21 cellular contexts compared by ENCODE assay signal in the genomic region with DNA sequence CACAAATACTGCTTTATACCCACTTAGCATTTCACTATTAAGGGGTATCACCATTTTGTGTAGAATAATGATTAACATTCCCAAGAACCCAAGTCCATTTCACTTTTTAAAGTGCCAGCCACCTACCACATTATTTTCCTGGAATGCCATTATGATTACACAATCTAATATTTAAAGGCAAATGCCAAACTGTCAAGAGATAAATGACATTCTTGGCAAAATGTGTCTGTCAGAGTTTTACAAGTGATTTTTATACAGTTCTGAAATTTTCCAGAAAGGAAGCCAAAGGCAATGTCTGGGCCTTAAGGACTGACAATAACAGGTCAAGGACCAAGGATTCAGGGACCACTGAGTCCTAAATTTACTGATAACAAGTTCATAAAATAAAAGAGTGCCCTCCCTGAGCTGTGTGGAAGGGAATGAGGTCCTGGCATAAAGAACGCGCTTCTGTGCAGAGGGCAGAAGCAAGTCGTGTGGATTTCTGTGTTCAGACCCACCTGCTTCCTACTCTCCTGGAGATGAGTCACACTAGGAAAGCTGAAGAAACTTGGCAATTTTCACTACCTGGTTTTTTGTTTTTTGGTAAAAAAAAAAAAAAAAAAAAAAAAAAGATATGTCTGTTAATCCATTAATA.
DNase-seq lines count a peak whose midpoint lies in the region; FAIRE-seq and TF ChIP-seq lines count a peak whose summit lies in the region.
"Had no signal": no experiment of that assay in that cellular context is flagged by ENCODE, and none has a peak within 500 bp of the region (broad histone marks: within the 10 kb centered on the region; RNA-seq: fewer than 3 reads in every experiment).

No MANE protein-coding gene starts in this region.

- H3K9me3 Mint-ChIP-seq in activated T-helper 2 cell treated with anti-CD3 and anti-CD28 coated beads, Interferon-gamma antibody, Interleukin-2, Interleukin-4, amounts not matched to agents 10 μg/mL and 5 μg/mL and 100 μg/mL, durations not matched to agents 14 hours and 24 hours and 36 hours: no peaks in the 10 kb centered on the region
- H3K9me3 Mint-ChIP-seq: activated CD4-positive, alpha-beta T cell treated with anti-CD3 and anti-CD28 coated beads, Interleukin-2, amount 10 ng/mL, durations not matched to agents 7 days and 5 days; immature natural killer cell; natural killer cell treated with Interleukin-12 subunit alpha and Interleukin-12 subunit beta and Interleukin-15 and Interleukin-18, amount 100 ng/mL, for 72 hours; stimulated activated memory B cell treated with anti-CD40 and anti-IgM and Interleukin-4, amounts not matched to agents 10 μg/mL and 1 μg/mL and 100 μg/mL, for 72 hours had no signal

- dilution Hi-C loops in endothelial cell of umbilical vein (cut with MboI; ENCODE audit: extremely low pct_ligation_motif_present, low sequenced_read_pairs): no loop called here

- no peak for TF ChIP-seq CTCF in endothelial cell of umbilical vein (IDR thresholded peaks at IDR 0.05; ENCODE audit: extremely low read depth in 1 of 2, insufficient read depth in 1 of 2, low read depth in 1 of 2, low read length in 2 of 2)
- TF ChIP-seq CTCF in thyroid gland (IDR thresholded peaks at IDR 0.05): no peak

- peak overlapping the region; percentile 34 for H2BK120ac ChIP-seq in mesenchymal stem cell (ENCODE audit: low read depth, low read length)

- no peak overlapping the region for H3K4me3 Mint-ChIP-seq in activated T-helper 2 cell treated with anti-CD3 and anti-CD28 coated beads, Interferon-gamma antibody, Interleukin-2, Interleukin-4, amounts not matched to agents 10 μg/mL and 5 μg/mL and 100 μg/mL, durations not matched to agents 14 hours and 24 hours and 36 hours (ENCODE audit: low read depth)
- H3K4me3 Mint-ChIP-seq: activated CD4-positive, alpha-beta T cell treated with anti-CD3 and anti-CD28 coated beads, Interleukin-2, amount 10 ng/mL, durations not matched to agents 7 days and 5 days; B cell; immature natural killer cell; natural killer cell treated with Interleukin-12 subunit alpha and Interleukin-12 subunit beta and Interleukin-15 and Interleukin-18, amount 100 ng/mL, for 72 hours; stimulated activated memory B cell treated with anti-CD40 and anti-IgM and Interleukin-4, amounts not matched to agents 10 μg/mL and 1 μg/mL and 100 μg/mL, for 72 hours had no signal

- no peaks in the 10 kb centered on the region for H3K4me1 Mint-ChIP-seq in activated T-helper 2 cell treated with anti-CD3 and anti-CD28 coated beads, Interferon-gamma antibody, Interleukin-2, Interleukin-4, amounts not matched to agents 10 μg/mL and 5 μg/mL and 100 μg/mL, durations not matched to agents 14 hours and 24 hours and 36 hours (ENCODE audit: low read depth)
- H3K4me1 Mint-ChIP-seq: activated CD4-positive, alpha-beta T cell treated with anti-CD3 and anti-CD28 coated beads, Interleukin-2, amount 10 ng/mL, durations not matched to agents 7 days and 5 days; stimulated activated memory B cell treated with anti-CD40 and anti-IgM and Interleukin-4, amounts not matched to agents 10 μg/mL and 1 μg/mL and 100 μg/mL, for 72 hours had no signal

- H3K18ac ChIP-seq in mesenchymal stem cell (ENCODE audit: low read depth in 1 of 2, low read length in 2 of 2): no peak overlapping the region

- H3K9me1 ChIP-seq in endothelial cell of umbilical vein (replicated peaks; ENCODE audit: control insufficient read depth, extremely low read depth, insufficient read depth, low read length): no peaks in the 10 kb centered on the region

- H4K20me1 ChIP-seq in endothelial cell of umbilical vein (replicated peaks; ENCODE audit: control insufficient read depth, extremely low read depth, insufficient read depth, low read length): peaks cover 3% of the 10 kb centered on the region

- peaks cover 10% of the 10 kb centered on the region for H3K79me2 ChIP-seq in endothelial cell of umbilical vein (ENCODE audit: control insufficient read depth, insufficient read depth, low read length)

- H3K27me3 Mint-ChIP-seq in activated T-helper 2 cell treated with anti-CD3 and anti-CD28 coated beads, Interferon-gamma antibody, Interleukin-2, Interleukin-4, amounts not matched to agents 10 μg/mL and 5 μg/mL and 100 μg/mL, durations not matched to agents 14 hours and 24 hours and 36 hours (ENCODE audit: low read depth): no peaks in the 10 kb centered on the region
- H3K27me3 Mint-ChIP-seq: activated CD4-positive, alpha-beta T cell treated with anti-CD3 and anti-CD28 coated beads, Interleukin-2, amount 10 ng/mL, durations not matched to agents 7 days and 5 days; B cell; natural killer cell treated with Interleukin-12 subunit alpha and Interleukin-12 subunit beta and Interleukin-15 and Interleukin-18, amount 100 ng/mL, for 72 hours; stimulated activated memory B cell treated with anti-CD40 and anti-IgM and Interleukin-4, amounts not matched to agents 10 μg/mL and 1 μg/mL and 100 μg/mL, for 72 hours had no signal

- H3K9ac ChIP-seq in endothelial cell of umbilical vein (replicated peaks; ENCODE audit: extremely low read depth, insufficient read depth, low read length) (no peak overlapping the region), mesenchymal stem cell (ENCODE audit: low read length) (no peak overlapping the region)

- intact Hi-C loops in endothelial cell of umbilical vein (cut with micrococcal nuclease) (no loop called here), thyroid gland (cut with DNase I) (no loop called here)
- intact Hi-C loops in activated T-helper 2 cell treated with anti-CD3 and anti-CD28 coated beads, Interferon-gamma antibody, Interleukin-2, Interleukin-4, amounts not matched to agents 10 μg/mL and 5 μg/mL and 100 μg/mL, durations not matched to agents 14 hours and 24 hours and 36 hours (cut with micrococcal nuclease): no loop called here

- no peak overlapping the region for H2BK15ac ChIP-seq in mesenchymal stem cell (ENCODE audit: low read depth, poor library complexity, severe bottlenecking)

- 96% methylated on average over 3 of the region's 3 CpGs for WGBS in mesenchymal stem cell
- WGBS in thyroid gland, 2 donors: 89 to 90% methylated on average over 3 of the region's 3 CpGs

- H3K9me3 ChIP-seq in endothelial cell of umbilical vein (replicated peaks; ENCODE audit: control insufficient read depth, insufficient read depth, low read length): no peaks in the 10 kb centered on the region
- no peaks in the 10 kb centered on the region for H3K9me3 ChIP-seq in mesenchymal stem cell (ENCODE audit: control insufficient read depth, low read length)
- H3K9me3 ChIP-seq in thyroid gland: no peaks in the 10 kb centered on the region
- H3K9me3 ChIP-seq: Caco-2 had no signal

- H2BK12ac ChIP-seq in mesenchymal stem cell (ENCODE audit: low read length in 2 of 2): no peak overlapping the region

- peaks cover 4% of the 10 kb centered on the region for H3K4me1 ChIP-seq in endothelial cell of umbilical vein (ENCODE audit: control insufficient read depth, extremely low read depth, insufficient read depth, low read length)
- peaks cover 7% of the 10 kb centered on the region for H3K4me1 ChIP-seq in mesenchymal stem cell (ENCODE audit: control insufficient read depth, insufficient read depth, low read depth, low read length)
- H3K4me1 ChIP-seq in thyroid gland: peaks cover 28 to 47% of the 10 kb centered on the region in 2 donors
- H3K4me1 ChIP-seq: Caco-2 had no signal

- H3K4me3 ChIP-seq in endothelial cell of umbilical vein (replicated peaks in 1 of 3; ENCODE audit: insufficient read depth in 1 of 3, low read depth in 1 of 3, low read length in 3 of 3) (no peak overlapping the region), mesenchymal stem cell (ENCODE audit: insufficient read depth in 1 of 2, low read depth in 1 of 2, low read length in 2 of 2) (no peak overlapping the region), thyroid gland (replicated peaks in 1 of 3) (no peak overlapping the region)

- no peak overlapping the region for H3K27ac ChIP-seq in endothelial cell of umbilical vein (ENCODE audit: insufficient read depth, low read depth, low read length)
- peak overlapping the region; percentile 64 for H3K27ac ChIP-seq in mesenchymal stem cell (ENCODE audit: low read length, poor library complexity, severe bottlenecking)
- H3K27ac ChIP-seq in thyroid gland: peak overlapping the region in 2 of 3 donors; percentile 8 to 38

- H4K91ac ChIP-seq in mesenchymal stem cell (ENCODE audit: low read length): no peak overlapping the region

- BruUV-seq in endothelial cell of umbilical vein (replicated peaks; lab: Mats Ljungman, UMichigan): no TSS peak

- H4K8ac ChIP-seq in mesenchymal stem cell (ENCODE audit: low read length): no peak overlapping the region

- H3K27ac Mint-ChIP-seq in activated T-helper 2 cell treated with anti-CD3 and anti-CD28 coated beads, Interferon-gamma antibody, Interleukin-2, Interleukin-4, amounts not matched to agents 10 μg/mL and 5 μg/mL and 100 μg/mL, durations not matched to agents 14 hours and 24 hours and 36 hours: no peak overlapping the region
- H3K27ac Mint-ChIP-seq: activated CD4-positive, alpha-beta T cell treated with anti-CD3 and anti-CD28 coated beads, Interleukin-2, amount 10 ng/mL, durations not matched to agents 7 days and 5 days; B cell; natural killer cell treated with Interleukin-12 subunit alpha and Interleukin-12 subunit beta and Interleukin-15 and Interleukin-18, amount 100 ng/mL, for 72 hours; stimulated activated memory B cell treated with anti-CD40 and anti-IgM and Interleukin-4, amounts not matched to agents 10 μg/mL and 1 μg/mL and 100 μg/mL, for 72 hours had no signal

- H3K36me3 ChIP-seq in endothelial cell of umbilical vein (ENCODE audit: control insufficient read depth in 2 of 2, extremely low read depth in 1 of 2, insufficient read depth in 2 of 2, low read length in 2 of 2) (peaks cover 0 to 2% of the 10 kb centered on the region in 2 experiments), mesenchymal stem cell (ENCODE audit: control insufficient read depth in 1 of 2, insufficient read depth in 2 of 2, low read depth in 1 of 2, low read length in 2 of 2) (peaks cover 12 to 20% of the 10 kb centered on the region in 2 experiments), thyroid gland (no peaks in the 10 kb centered on the region)

- no peak overlapping the region for H3K4ac ChIP-seq in mesenchymal stem cell (ENCODE audit: low read depth in 1 of 2, low read length in 2 of 2)

- FAIRE-seq in RCC 7860 (lab: Jason Lieb, UNC) (peak; percentile 52), endothelial cell of umbilical vein (lab: Jason Lieb, UNC) (no peak)
- FAIRE-seq: H1 had no signal

- TF ChIP-seq POLR2A in endothelial cell of umbilical vein (IDR thresholded peaks at IDR 0.05; ENCODE audit: low read depth, low read length) (no peak), thyroid gland (IDR thresholded peaks at IDR 0.05) (no peak)

- H3K23ac ChIP-seq in mesenchymal stem cell (ENCODE audit: low read length in 2 of 2): no peak overlapping the region

- H2AFZ ChIP-seq in endothelial cell of umbilical vein (ENCODE audit: low read depth, low read length) (no peak overlapping the region), mesenchymal stem cell (ENCODE audit: low read depth, low read length) (no peak overlapping the region)

- H3K4me2 ChIP-seq in endothelial cell of umbilical vein (ENCODE audit: insufficient read depth, low read length) (no peak overlapping the region), mesenchymal stem cell (ENCODE audit: low read length, poor library complexity, severe bottlenecking) (no peak overlapping the region)

- POLR2A ChIA-PET in endothelial cell of umbilical vein (lab: Charles Lee): no interaction called here

- H3K79me1 ChIP-seq in mesenchymal stem cell (replicated peaks; ENCODE audit: low read length, poor library complexity, severe bottlenecking): peaks cover 5% of the 10 kb centered on the region

- DNase-seq in RCC 7860 (ENCODE audit: low spot score) (no peak), endothelial cell of umbilical vein (ENCODE audit: low read depth, low spot score) (peak; percentile 48), mesenchymal stem cell (no peak), thyroid gland (no peak), NCI-H1694 (lab: John Stamatoyannopoulos, UW) (no peak)
- no peak for DNase-seq in activated T-helper 2 cell treated with anti-CD3 and anti-CD28 coated beads, Interferon-gamma antibody, Interleukin-2, Interleukin-4, amounts not matched to agents 10 μg/mL and 5 μg/mL and 100 μg/mL, durations not matched to agents 14 hours and 24 hours and 36 hours (ENCODE audit: low spot score)
- DNase-seq in activated effector memory CD4-positive, alpha-beta T cell treated with anti-CD3 and anti-CD28 coated beads, Interleukin-2, amount 50 U/mL, for 16 hours: no peak
- DNase-seq: activated CD4-positive, alpha-beta T cell treated with anti-CD3 and anti-CD28 coated beads, Interleukin-2, amount 10 ng/mL, durations not matched to agents 7 days and 5 days; activated CD8-positive, alpha-beta memory T cell treated with anti-CD3 and anti-CD28 coated beads, Interleukin-2, amount 50 U/mL, for 48 hours; activated naive CD4-positive, alpha-beta T cell; Caco-2; cerebellar nuclear complex; immature natural killer cell; mesendoderm; NCI-H1417; NCI-H2171 treated with DMSO at 0.1 percent for 48 hours; SHP77 treated with DMSO at 0.1 percent for 48 hours had no signal

- H3K27me3 ChIP-seq in endothelial cell of umbilical vein (ENCODE audit: control insufficient read depth in 2 of 2, insufficient read depth in 2 of 2, low read length in 2 of 2) (no peaks in the 10 kb centered on the region), mesenchymal stem cell (ENCODE audit: control insufficient read depth in 1 of 2, insufficient read depth in 1 of 2, low read length in 2 of 2) (no peaks in the 10 kb centered on the region), thyroid gland (no peaks in the 10 kb centered on the region)

- H3K36me3 Mint-ChIP-seq in activated T-helper 2 cell treated with anti-CD3 and anti-CD28 coated beads, Interferon-gamma antibody, Interleukin-2, Interleukin-4, amounts not matched to agents 10 μg/mL and 5 μg/mL and 100 μg/mL, durations not matched to agents 14 hours and 24 hours and 36 hours (ENCODE audit: low read depth): no peaks in the 10 kb centered on the region
- H3K36me3 Mint-ChIP-seq: natural killer cell treated with Interleukin-12 subunit alpha and Interleukin-12 subunit beta and Interleukin-15 and Interleukin-18, amount 100 ng/mL, for 72 hours; stimulated activated memory B cell treated with anti-CD40 and anti-IgM and Interleukin-4, amounts not matched to agents 10 μg/mL and 1 μg/mL and 100 μg/mL, for 72 hours had no signal

- H3K14ac ChIP-seq in mesenchymal stem cell (ENCODE audit: low read length in 2 of 2): no peak overlapping the region

- H2BK5ac ChIP-seq in mesenchymal stem cell (ENCODE audit: low read depth, low read length, poor library complexity, severe bottlenecking): no peak overlapping the region

- CTCF ChIA-PET in endothelial cell of umbilical vein (lab: Charles Lee): interaction anchor here (0.6 to 1.4 kb wide), 7 partner anchors 9 to 129 kb away, joined by 3 to 6 read pairs (median 3); no protein-coding TSS in a partner anchor

- H2AK5ac ChIP-seq in mesenchymal stem cell (ENCODE audit: low read length, severe bottlenecking): no peak overlapping the region
